Comparison of ENCODE assay signal across 30 cellular contexts in genomic region chr9:24712190-24712589, GRCh38.
"Had no signal": no experiment of that assay in that cellular context is flagged by ENCODE, and none has a peak within 500 bp of the region (broad histone marks: within the 10 kb centered on the region; RNA-seq: fewer than 3 reads in every experiment).

No MANE protein-coding gene starts in this region.

- ATAC-seq: activated CD8-positive, alpha-beta T cell treated with anti-CD3 and anti-CD28 coated beads for 36 hours; activated naive CD4-positive, alpha-beta T cell treated with anti-CD3 and anti-CD28 coated beads, Interleukin-2, amount 50 U/mL, for 72 hours; activated T-cell treated with anti-CD3 and anti-CD28 coated beads, Interleukin-2, amount 50 U/mL, for 4 hours; activated T-cell treated with anti-CD3 and anti-CD28 coated beads, Interleukin-2, amount 50 U/mL, for 72 hours; activated T-helper 17 cell treated with anti-CD3 and anti-CD28 coated beads, Interleukin-2, amount 50 U/mL, for 72 hours; body of pancreas had no signal

- H3K36me3 ChIP-seq: adrenal gland, brain microvascular endothelial cell, breast epithelium had no signal

- H3K4me3 ChIP-seq: adrenal gland, body of pancreas, breast epithelium had no signal

- H3K4me1 ChIP-seq: adrenal gland, body of pancreas, breast epithelium had no signal

- H3K27me3 ChIP-seq: adrenal gland, body of pancreas, brain microvascular endothelial cell, breast epithelium had no signal

- H3K27ac ChIP-seq: adrenal gland, body of pancreas, brain microvascular endothelial cell, breast epithelium had no signal

- DNase-seq: activated B cell treated with CpG ODN at 0.5 μM for 24 hours; activated CD4-positive, alpha-beta memory T cell treated with anti-CD3 and anti-CD28 coated beads for 36 hours; activated CD4-positive, alpha-beta T cell treated with anti-CD3 and anti-CD28 coated beads for 4 hours; activated CD4-positive, alpha-beta T cell treated with anti-CD3 and anti-CD28 coated beads, Interleukin-2, amount 10 ng/mL, durations not matched to agents 24 days and 14 days; activated CD4-positive, alpha-beta T cell treated with anti-CD3 and anti-CD28 coated beads, Interleukin-2, amount 50 U/mL, for 1 hour; activated CD4-positive, alpha-beta T cell treated with anti-CD3 and anti-CD28 coated beads, Interleukin-2, amount 50 U/mL, for 4 hours; activated CD4-positive, CD25-positive, alpha-beta regulatory T cell treated with anti-CD3 and anti-CD28 coated beads, Interleukin-2, amount 50 U/mL, for 72 hours; activated CD8-positive, alpha-beta memory T cell treated with anti-CD3 and anti-CD28 coated beads, Interleukin-2, amount 50 U/mL, for 4 hours; activated CD8-positive, alpha-beta T cell treated with anti-CD3 and anti-CD28 coated beads for 36 hours; activated effector memory CD4-positive, alpha-beta T cell treated with anti-CD3 and anti-CD28 coated beads, Interleukin-2, amount 50 U/mL, for 16 hours; activated gamma-delta T cell treated with Interleukin-2 at 50 U/mL for 16 hours; activated naive CD4-positive, alpha-beta T cell; activated naive CD4-positive, alpha-beta T cell treated with anti-CD3 and anti-CD28 coated beads for 36 hours; activated naive CD4-positive, alpha-beta T cell treated with anti-CD3 and anti-CD28 coated beads, Interleukin-2, amount 50 U/mL, for 16 hours; activated naive CD8-positive, alpha-beta T cell treated with anti-CD3 and anti-CD28 coated beads for 36 hours; activated T-cell treated with anti-CD3 and anti-CD28 coated beads for 4 hours; activated T-cell treated with anti-CD3 and anti-CD28 coated beads, Interleukin-2, amount 50 U/mL, for 1 hour; activated T-cell treated with anti-CD3 and anti-CD28 coated beads, Interleukin-2, amount 50 U/mL, for 4 hours; activated T-cell treated with anti-CD3 and anti-CD28 coated beads, Interleukin-2, amount 50 U/mL, for 72 hours; adrenal gland; amniotic stem cell; aorta; body of pancreas; brain microvascular endothelial cell; central memory CD4-positive, alpha-beta T cell; T-helper 2 cell; T-helper 9 cell had no signal

- H3K9me3 ChIP-seq: adrenal gland, body of pancreas, breast epithelium had no signal
